In genomic region chr6:79078057-79078969, GRCh38 we compare ENCODE assay signal across 1 cellular context.
TF ChIP-seq lines count a peak whose summit lies in the region.

TSS of gene PHIP (minus strand) at chr6:79078254. CDS start at chr6:79078068, 186 bp downstream.

TF ChIP-seq in GM12878, 131 proteins besides CTCF, POLR2A, EP300 and RAD21 (continued from another document and continues in another):
- no peak for TF ChIP-seq PRDM15 (CRISPR knock-in tag; IDR thresholded peaks at IDR 0.05)
- TF ChIP-seq RFX5 (IDR thresholded peaks at IDR 0.05; ENCODE audit: low read depth, low read length) = no peak
- peak; percentile 5 for TF ChIP-seq HDAC6 (IDR thresholded peaks at IDR 0.05; ENCODE audit: unreplicated experiment)
- no peak for TF ChIP-seq BCL11A (IDR thresholded peaks at IDR 0.05; ENCODE audit: low read depth, low read length)
- TF ChIP-seq SKIL (IDR thresholded peaks at IDR 0.05; ENCODE audit: low read depth, poor library complexity, severe bottlenecking) = peak; percentile 66
- no peak for TF ChIP-seq BRCA1 (IDR thresholded peaks at IDR 0.05; ENCODE audit: low read depth, low read length)
- no peak for TF ChIP-seq ZZZ3 (IDR thresholded peaks at IDR 0.05; ENCODE audit: control insufficient read depth, insufficient read length, low read depth)
- TF ChIP-seq BHLHE40 (IDR thresholded peaks at IDR 0.05; ENCODE audit: borderline replicate concordance in 1 of 2, low read depth in 2 of 2, low read length in 1 of 2) = peak in 1 of 2 experiments; percentile 52; a peak in 1 of 4 replicates
- peak; percentile 52; the same call in 1 of the 2 replicates for TF ChIP-seq MAX (IDR thresholded peaks at IDR 0.05; ENCODE audit: low read depth, low read length)
- TF ChIP-seq USF1 (IDR thresholded peaks at IDR 0.05; ENCODE audit: borderline replicate concordance, extremely low read length, insufficient read depth, low read depth, low read length) = no peak
- TF ChIP-seq SMARCA5 (IDR thresholded peaks at IDR 0.05) = peak; percentile 68; the same call in 1 of the 2 replicates
- TF ChIP-seq RELB (IDR thresholded peaks at IDR 0.05; ENCODE audit: low read depth) = 0 out of 2 replicates have a peak, but pooled peaks have one; percentile 51
- TF ChIP-seq SREBF2 (IDR thresholded peaks at IDR 0.05; ENCODE audit: low read length) = no peak
- no peak for TF ChIP-seq USF2 (IDR thresholded peaks at IDR 0.05; ENCODE audit: borderline replicate concordance, low read depth, low read length)
- TF ChIP-seq POLR2AphosphoS5 (IDR thresholded peaks at IDR 0.05; ENCODE audit: low read length) = peak; percentile 85
- TF ChIP-seq CHD4 (IDR thresholded peaks at IDR 0.05) = no peak
- peak; percentile 9 for TF ChIP-seq SP1 (IDR thresholded peaks at IDR 0.05; ENCODE audit: low read depth, low read length)
- TF ChIP-seq ZNF592 (IDR thresholded peaks at IDR 0.05) = no peak
- no peak for TF ChIP-seq ATF7 (IDR thresholded peaks at IDR 0.05; ENCODE audit: low read depth)
- peak; percentile 23; the same call in 1 of the 2 replicates for TF ChIP-seq TCF12 (IDR thresholded peaks at IDR 0.05; ENCODE audit: low read depth, low read length)
- TF ChIP-seq SIX5 (IDR thresholded peaks at IDR 0.05; ENCODE audit: low read depth, low read length, severe bottlenecking) = no peak
- TF ChIP-seq CEBPB (IDR thresholded peaks at IDR 0.05; ENCODE audit: borderline replicate concordance in 1 of 2, low read depth in 2 of 2, low read length in 2 of 2) = no peak
- TF ChIP-seq NR2C2 (IDR thresholded peaks at IDR 0.05; ENCODE audit: borderline replicate concordance, control insufficient read depth, insufficient read length, low read depth) = no peak
- TF ChIP-seq IKZF2 (IDR thresholded peaks at IDR 0.05) = peak; percentile 50 to 56; a peak in 3 of 4 replicates
- TF ChIP-seq MXI1 (IDR thresholded peaks at IDR 0.05; ENCODE audit: low read depth, low read length) = peak; percentile 75
- no peak for TF ChIP-seq SMAD1 (IDR thresholded peaks at IDR 0.05; ENCODE audit: low read depth, partially characterized antibody)
- no peak; the same call in 1 of the 2 replicates for TF ChIP-seq SPI1 (IDR thresholded peaks at IDR 0.05; ENCODE audit: borderline replicate concordance, insufficient read depth, low read depth, low read length)
- TF ChIP-seq EED (IDR thresholded peaks at IDR 0.05; ENCODE audit: low read depth) = no peak
- no peak for TF ChIP-seq NR2C1 (IDR thresholded peaks at IDR 0.05)
- no peak; the same call in 1 of the 2 replicates for TF ChIP-seq ATF2 (IDR thresholded peaks at IDR 0.05; ENCODE audit: low read length)
- no peak for TF ChIP-seq SMC3 (IDR thresholded peaks at IDR 0.05; ENCODE audit: borderline replicate concordance, low read length)
- TF ChIP-seq TCF3 (IDR thresholded peaks at IDR 0.05; ENCODE audit: borderline replicate concordance, insufficient read depth, low read depth, low read length) = no peak
- no peak for TF ChIP-seq E4F1 (IDR thresholded peaks at IDR 0.05; ENCODE audit: borderline replicate concordance, partially characterized antibody)
- no peak for TF ChIP-seq MEF2A (IDR thresholded peaks at IDR 0.05; ENCODE audit: insufficient read depth, low read depth, low read length)
